ENCODE assay signal across 17 cellular contexts in the genomic region with DNA sequence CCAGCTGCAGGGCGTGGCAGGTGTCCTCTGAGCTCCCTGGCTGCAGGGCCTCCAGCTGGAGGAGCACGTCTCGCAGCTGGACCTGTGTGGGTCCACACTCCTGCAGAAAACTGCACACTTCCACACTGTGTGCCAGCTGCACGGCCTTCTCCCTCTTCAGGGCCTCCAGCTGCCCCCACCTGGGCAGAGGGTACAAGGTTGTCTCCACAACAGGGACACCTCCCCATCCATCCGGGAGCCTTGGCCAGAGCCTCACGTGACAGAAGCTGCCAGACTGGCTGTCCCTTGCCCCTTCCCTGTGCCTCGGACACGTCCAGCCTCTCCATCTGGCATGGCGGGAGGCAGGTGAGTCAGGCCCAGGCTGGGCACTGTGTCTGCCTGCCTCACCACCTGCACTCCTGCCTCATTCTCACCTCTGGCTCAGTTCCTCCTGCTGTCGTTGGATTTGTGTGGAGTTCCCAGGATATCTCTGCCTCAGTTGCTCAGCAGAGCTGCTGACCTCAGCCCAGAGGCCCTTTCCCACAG. TPM values are rescaled to one million over a fixed set of nuclear protein-coding genes. Genes with fewer than 3 reads are reported as not detected.
DNase-seq lines count a peak whose midpoint lies in the region; ATAC-seq, FAIRE-seq and TF ChIP-seq lines count a peak whose summit lies in the region.
"Had no signal": no experiment of that assay in that cellular context is flagged by ENCODE, and none has a peak within 500 bp of the region (broad histone marks: within the 10 kb centered on the region; RNA-seq: fewer than 3 reads in every experiment).

No MANE protein-coding gene starts in this region.

- POLR2A ChIA-PET in K562 (lab: Yijun Ruan, JAX) = interaction anchor here (0.7 kb wide), 1 partner anchor 9 kb away, joined by 3 read pairs; no protein-coding TSS in a partner anchor

- H3K9ac ChIP-seq in K562 (ENCODE audit: insufficient read depth in 1 of 2, low read depth in 2 of 2, low read length in 2 of 2) (peak overlapping the region in 1 of 2 experiments; percentile 17; a peak in 1 of 4 replicates), colonic mucosa (ENCODE audit: low read depth in 2 of 2, low read length in 2 of 2) (no peak overlapping the region)
- H3K9ac ChIP-seq: GM23248 had no signal

- CTCF ChIA-PET in K562 (lab: Yijun Ruan, JAX; ENCODE audit: low intra/inter-chr PET ratio) = no interaction called here

- no peak for TF ChIP-seq EP300 in K562 (IDR thresholded peaks at IDR 0.05; ENCODE audit: low read length)
- no peak for TF ChIP-seq EP300 in gastroesophageal sphincter (IDR thresholded peaks at IDR 0.05)

- no peak for TF ChIP-seq RAD21 in K562 (CRISPR knock-in tag; conservative IDR thresholded peaks at IDR 0.05 in 1 of 2, IDR thresholded peaks at IDR 0.05 in 1 of 2)

- H3K9me3 ChIP-seq in K562 (replicated peaks; ENCODE audit: control insufficient read depth, insufficient read depth, low read depth, low read length) = no peaks in the 10 kb centered on the region
- H3K9me3 ChIP-seq in gastroesophageal sphincter = no peaks in the 10 kb centered on the region
- H3K9me3 ChIP-seq in colonic mucosa = no peaks in the 10 kb centered on the region
- H3K9me3 ChIP-seq: A549, BE2C, Caco-2 had no signal

- peak overlapping the region; percentile 73 for H3K4me3 Mint-ChIP-seq in endothelial cell (ENCODE audit: unreplicated experiment)
- H3K4me3 Mint-ChIP-seq: CD14-positive monocyte; CD8-positive, alpha-beta T cell had no signal

- DNase-seq in HPDE6-E6E7 (ENCODE audit: extremely low spot score) (peak; percentile 27), K562 (ENCODE audit: extremely low read depth in 1 of 4, low spot score in 3 of 4) (no peak), endothelial cell (ENCODE audit: low spot score) (no peak), colonic mucosa (no peak)
- DNase-seq: BE2C; Caco-2; CD8-positive, alpha-beta T cell; DND-41; GF-D8; GM23248; H7 had no signal

- H3K4me3 ChIP-seq in K562 (no peak overlapping the region), gastroesophageal sphincter (no peak overlapping the region), colonic mucosa (no peak overlapping the region)
- H3K4me3 ChIP-seq: A549, GM23248 had no signal

- H3K36me3 ChIP-seq in K562 (ENCODE audit: control insufficient read depth, insufficient read depth, low read length) (no peaks in the 10 kb centered on the region), gastroesophageal sphincter (no peaks in the 10 kb centered on the region), colonic mucosa (no peaks in the 10 kb centered on the region)
- H3K36me3 ChIP-seq: BE2C had no signal

- peaks cover 16% of the 10 kb centered on the region; the same call in 1 of the 2 replicates for H4K20me1 ChIP-seq in K562 (replicated peaks; ENCODE audit: control insufficient read depth, insufficient read depth, low read length)

- TF ChIP-seq POLR2A in K562 (conservative IDR thresholded peaks at IDR 0.05) = no peak
- no peak for TF ChIP-seq POLR2A in gastroesophageal sphincter (IDR thresholded peaks at IDR 0.05)

- peaks cover 12% of the 10 kb centered on the region for H3K36me3 Mint-ChIP-seq in endothelial cell (ENCODE audit: low read depth, unreplicated experiment)
- H3K36me3 Mint-ChIP-seq: CD8-positive, alpha-beta T cell had no signal

- H3K27me3 ChIP-seq in K562 (ENCODE audit: control insufficient read depth in 2 of 2, insufficient read depth in 2 of 2, low read length in 2 of 2) (peaks cover 34 to 84% of the 10 kb centered on the region in 2 experiments; a peak in 4 of 5 replicates), gastroesophageal sphincter (peaks cover 26% of the 10 kb centered on the region), colonic mucosa (peaks cover 3% of the 10 kb centered on the region)
- H3K27me3 ChIP-seq: BE2C had no signal

- H3K9me3 Mint-ChIP-seq in endothelial cell (ENCODE audit: unreplicated experiment) = no peaks in the 10 kb centered on the region
- H3K9me3 Mint-ChIP-seq: CD8-positive, alpha-beta T cell had no signal

- intact Hi-C loops in K562 (cut with micrococcal nuclease) = no loop called here
- intact Hi-C loops in colonic mucosa (cut with DNase I) = no loop called here

- H3K27me3 Mint-ChIP-seq in endothelial cell (ENCODE audit: unreplicated experiment) = peaks cover 24% of the 10 kb centered on the region

- no TSS peak for BruUV-seq in K562 (replicated peaks; lab: Mats Ljungman, UMichigan)

- WGBS in K562 (ENCODE audit: insufficient coverage, low coverage, missing lambda C conversion rate) = 7% methylated on average over 10 of the region's 10 CpGs
- WGBS in gastroesophageal sphincter (ENCODE audit: low coverage in 1 of 2), 2 donors = 100% methylated on average over 1 of the region's 10 CpGs

- H3K27ac Mint-ChIP-seq in endothelial cell (ENCODE audit: unreplicated experiment) = no peak overlapping the region
- H3K27ac Mint-ChIP-seq: CD8-positive, alpha-beta T cell had no signal

- H3K27ac ChIP-seq in K562 (ENCODE audit: extremely low read depth, low read depth, low read length) = no peak overlapping the region
- H3K27ac ChIP-seq in gastroesophageal sphincter = no peak overlapping the region
- no peak overlapping the region for H3K27ac ChIP-seq in colonic mucosa
- H3K27ac ChIP-seq: A549, GM23248, HL-60 had no signal

- no peaks in the 10 kb centered on the region for H3K79me2 ChIP-seq in K562 (ENCODE audit: control insufficient read depth, insufficient read depth, low read length)

- in situ Hi-C loops in K562 (cut with MboI) = no loop called here

- ATAC-seq in K562 (no peak), GM18520 (IDR thresholded peaks at IDR 0.05; ENCODE audit: unreplicated experiment) (no peak), gastroesophageal sphincter (no peak), GM19328 (IDR thresholded peaks at IDR 0.05; ENCODE audit: unreplicated experiment) (no peak)
- ATAC-seq: A549; CD8-positive, alpha-beta T cell had no signal

- H3K4me1 ChIP-seq in K562 (replicated peaks in 1 of 2; ENCODE audit: control insufficient read depth in 2 of 2, insufficient read depth in 2 of 2, low read length in 2 of 2) (peaks cover 2 to 39% of the 10 kb centered on the region in 2 experiments; a peak in 3 of 5 replicates), gastroesophageal sphincter (peaks cover 0 to 18% (median 11%) of the 10 kb centered on the region in 3 donors), colonic mucosa (no peaks in the 10 kb centered on the region)
- H3K4me1 ChIP-seq: A549, Caco-2 had no signal

- H2AFZ ChIP-seq in K562 (ENCODE audit: low read depth, low read length) = no peak overlapping the region
- H2AFZ ChIP-seq: GM23248 had no signal

- TF ChIP-seq CTCF in K562 (IDR thresholded peaks at IDR 0.05 in 2 of 3, conservative IDR thresholded peaks at IDR 0.05 in 1 of 3; ENCODE audit: insufficient read depth in 2 of 3, low read depth in 1 of 3, low read length in 3 of 3) (no peak), endothelial cell (IDR thresholded peaks at IDR 0.05; ENCODE audit: unreplicated experiment) (no peak), gastroesophageal sphincter (IDR thresholded peaks at IDR 0.05) (no peak), colonic mucosa (IDR thresholded peaks at IDR 0.05) (no peak)

- FAIRE-seq in K562 (lab: Jason Lieb, UNC) = no peak
- FAIRE-seq: A549 had no signal

- no peak overlapping the region for H3K4me2 ChIP-seq in K562 (ENCODE audit: insufficient read depth, low read length)
- H3K4me2 ChIP-seq: A549 had no signal

- peaks cover 3% of the 10 kb centered on the region for H3K4me1 Mint-ChIP-seq in endothelial cell (ENCODE audit: unreplicated experiment)

- H3K9me1 ChIP-seq in K562 (ENCODE audit: control insufficient read depth, insufficient read depth, low read length) = no peaks in the 10 kb centered on the region

RNA-seq across cellular contexts. Expression of a gene that starts 14.5 kb away (rescaled TPM):
- total RNA-seq in K562 (2011; cell fraction: chromatin; rRNA removed; ENCODE audit: low replicate concordance) = 0.30 TPM in 1 of 2 replicates, not detected in the other
- total RNA-seq in K562 (2011; cell fraction: nucleolus; rRNA removed) = under 0.01 TPM in 2 replicates
- total RNA-seq in K562 (2011; cell fraction: nucleoplasm; rRNA removed) = 0.08 TPM in 1 of 2 replicates, not detected in the other
- total RNA-seq in K562 (2014; rRNA removed) (not detected in 2 replicates), K562 (2014; rRNA removed; fragmentation: Illumina TruSeq; extraction: Trizol) (not detected in 2 replicates), K562 (2015; rRNA removed; fragmentation: Illumina TruSeq; extraction: Trizol) (not detected in 2 replicates), K562 (2021) (0.02 TPM in 1 of 2 replicates, not detected in the other), endothelial cell (ENCODE audit: unreplicated experiment) (9.4 TPM), gastroesophageal sphincter (under 1 TPM; 0.13 to 0.93 (median 0.38) TPM), colonic mucosa (1 to 10 TPM in 1 of 2 donors, under 1 TPM in 1; 0.72 to 2.3 TPM)
- polyA plus RNA-seq in K562 (2011; rRNA removed) (0.01 TPM in 1 of 2 replicates, not detected in the other), K562 (2014; fragmentation: Illumina TruSeq; extraction: Trizol) (not detected in 2 replicates), K562 (2014; fragmentation: Nextera tagmentation; extraction: Ambion mirVana) (not detected), K562 (2014; rRNA removed) (not detected in 2 replicates)
- 0.01 and 0.03 TPM in 2 replicates for polyA plus RNA-seq in K562 (2011; cell fraction: cytosol; rRNA removed)
- polyA plus RNA-seq in K562 (2011; cell fraction: nucleus; rRNA removed) = 0.15 and 0.20 TPM in 2 replicates
- under 0.01 and 0.03 TPM in 2 replicates for polyA plus RNA-seq in K562 (2012)
- not detected in 2 replicates for polyA minus RNA-seq in K562 (2011; rRNA and poly(A)+ RNA removed)
- not detected in 2 replicates for polyA minus RNA-seq in K562 (2011; cell fraction: cytosol; rRNA and poly(A)+ RNA removed)
- polyA minus RNA-seq in K562 (2011; cell fraction: nucleus; rRNA and poly(A)+ RNA removed) = under 0.01 TPM in 1 of 2 replicates, not detected in the other
- polyA plus RNA-seq: CD14-positive monocyte had no signal

RNA-seq across cellular contexts. Expression of a gene that starts 40.7 kb away (rescaled TPM):
- 22.3 and 55.4 TPM in 2 replicates for total RNA-seq in K562 (2011; cell fraction: chromatin; rRNA removed; ENCODE audit: low replicate concordance)
- total RNA-seq in K562 (2011; cell fraction: nucleolus; rRNA removed) = 26.3 and 28.8 TPM in 2 replicates
- 13.2 and 21.9 TPM in 2 replicates for total RNA-seq in K562 (2011; cell fraction: nucleoplasm; rRNA removed)
- total RNA-seq in K562 (2014; rRNA removed) (3.9 TPM in 2 replicates), K562 (2014; rRNA removed; fragmentation: Illumina TruSeq; extraction: Trizol) (0.89 and 2.1 TPM in 2 replicates), K562 (2015; rRNA removed; fragmentation: Illumina TruSeq; extraction: Trizol) (1.3 and 1.4 TPM in 2 replicates), K562 (2021) (2.8 and 5.2 TPM in 2 replicates), endothelial cell (ENCODE audit: unreplicated experiment) (2.9 TPM), gastroesophageal sphincter (1 to 10 TPM; 2.5 to 7.0 (median 3.6) TPM), colonic mucosa (1 to 10 TPM; 2.2 to 6.2 TPM)
- polyA plus RNA-seq in K562 (2011; rRNA removed) (4.3 and 7.0 TPM in 2 replicates), K562 (2014; fragmentation: Illumina TruSeq; extraction: Trizol) (2.7 and 2.8 TPM in 2 replicates), K562 (2014; fragmentation: Nextera tagmentation; extraction: Ambion mirVana) (under 1 TPM; 0.07 to 0.25 TPM), K562 (2014; rRNA removed) (5.6 and 6.1 TPM in 2 replicates)
- polyA plus RNA-seq in K562 (2011; cell fraction: cytosol; rRNA removed) = 3.1 and 4.8 TPM in 2 replicates
- 48.4 and 61.4 TPM in 2 replicates for polyA plus RNA-seq in K562 (2011; cell fraction: nucleus; rRNA removed)
- 2.4 and 8.6 TPM in 2 replicates for polyA plus RNA-seq in K562 (2012)
- polyA minus RNA-seq in K562 (2011; rRNA and poly(A)+ RNA removed) = 0.74 and 1.2 TPM in 2 replicates
- 1.1 and 1.5 TPM in 2 replicates for polyA minus RNA-seq in K562 (2011; cell fraction: cytosol; rRNA and poly(A)+ RNA removed)
- polyA minus RNA-seq in K562 (2011; cell fraction: nucleus; rRNA and poly(A)+ RNA removed) = 6.6 and 6.7 TPM in 2 replicates

RNA-seq across cellular contexts. Expression of a gene that starts 51.5 kb away (rescaled TPM):
- total RNA-seq in K562 (2011; cell fraction: chromatin; rRNA removed; ENCODE audit: low replicate concordance) = 7.0 and 13.8 TPM in 2 replicates
- total RNA-seq in K562 (2011; cell fraction: nucleolus; rRNA removed) = 7.2 and 8.5 TPM in 2 replicates
- 12.6 and 15.4 TPM in 2 replicates for total RNA-seq in K562 (2011; cell fraction: nucleoplasm; rRNA removed)
- total RNA-seq in K562 (2014; rRNA removed) = 6.1 and 11.3 TPM in 2 replicates
- 3.2 and 3.8 TPM in 2 replicates for total RNA-seq in K562 (2014; rRNA removed; fragmentation: Illumina TruSeq; extraction: Trizol)
- 4.3 and 5.3 TPM in 2 replicates for total RNA-seq in K562 (2015; rRNA removed; fragmentation: Illumina TruSeq; extraction: Trizol)
- total RNA-seq in K562 (2021) = 12.2 and 13.1 TPM in 2 replicates
- polyA plus RNA-seq in K562 (2011; rRNA removed) = 7.9 and 8.8 TPM in 2 replicates
- 8.0 and 19.6 TPM in 2 replicates for polyA plus RNA-seq in K562 (2011; cell fraction: cytosol; rRNA removed)
- polyA plus RNA-seq in K562 (2011; cell fraction: nucleus; rRNA removed) = 18.0 and 36.7 TPM in 2 replicates
- 7.7 and 16.3 TPM in 2 replicates for polyA plus RNA-seq in K562 (2012)
- 6.8 and 9.4 TPM in 2 replicates for polyA plus RNA-seq in K562 (2014; fragmentation: Illumina TruSeq; extraction: Trizol)
- 1 to 10 TPM; 1.2 to 2.9 TPM for polyA plus RNA-seq in K562 (2014; fragmentation: Nextera tagmentation; extraction: Ambion mirVana)
- 9.7 and 13.9 TPM in 2 replicates for polyA plus RNA-seq in K562 (2014; rRNA removed)
- polyA minus RNA-seq in K562 (2011; rRNA and poly(A)+ RNA removed) = 0.60 and 3.0 TPM in 2 replicates
- polyA minus RNA-seq in K562 (2011; cell fraction: cytosol; rRNA and poly(A)+ RNA removed) = 4.1 and 4.4 TPM in 2 replicates
- 4.0 and 4.7 TPM in 2 replicates for polyA minus RNA-seq in K562 (2011; cell fraction: nucleus; rRNA and poly(A)+ RNA removed)
- total RNA-seq in endothelial cell (ENCODE audit: unreplicated experiment) = 13.8 TPM
- 10 to 100 TPM in 1 of 4 donors, 1 to 10 TPM in 3; 6.1 to 12.8 (median 9.3) TPM for total RNA-seq in gastroesophageal sphincter
- total RNA-seq in colonic mucosa = 10 to 100 TPM in 1 of 2 donors, 1 to 10 TPM in 1; 7.8 to 11.8 TPM
